18 cellular contexts compared by ENCODE assay signal in genomic region chr11:115396533-115396932, GRCh38.
"Had no signal": no experiment of that assay in that cellular context is flagged by ENCODE, and none has a peak within 500 bp of the region (broad histone marks: within the 10 kb centered on the region; RNA-seq: fewer than 3 reads in every experiment).

No MANE protein-coding gene starts in this region.

- ATAC-seq: esophagus mucosa; natural killer cell treated with Interleukin-12 subunit alpha and Interleukin-12 subunit beta and Interleukin-15 and Interleukin-18, amount 100 ng/mL, for 72 hours; pancreas had no signal

- DNase-seq: cortex of kidney; dorsolateral prefrontal cortex; effector memory CD4-positive, alpha-beta T cell; islet precursor cell; left ventricle myocardium inferior; mesenchymal stem cell; midbrain; occipital lobe; pancreas; right cardiac atrium; small intestine; stimulated activated CD4-positive, alpha-beta T cell treated with anti-CD3 and anti-CD28 coated beads, Interleukin-12 subunit alpha, Interleukin-12 subunit beta, amount 100 ng/mL, for 4 hours; stimulated activated naive CD4-positive, alpha-beta T cell; trophoblast cell had no signal

- FAIRE-seq: endometrium, frontal cortex, pancreas, small intestine had no signal
